ENCODE assay signal across 8 cellular contexts in genomic region chr11:65133724-65134123, GRCh38. TPM values are rescaled to one million over a fixed set of nuclear protein-coding genes. Genes with fewer than 3 reads are reported as not detected.
DNase-seq lines count a peak whose midpoint lies in the region; ATAC-seq and TF ChIP-seq lines count a peak whose summit lies in the region.

No MANE protein-coding gene starts in this region.

- no peaks in the 10 kb centered on the region for H3K9me3 Mint-ChIP-seq in activated T-cell treated with anti-CD3 and anti-CD28 coated beads, Interleukin-2, amount 50 U/mL, for 4 hours

- H3K9me3 ChIP-seq in lung (ENCODE audit: control insufficient read depth in 2 of 2, insufficient read depth in 1 of 2, low read length in 1 of 2) = no peaks in the 10 kb centered on the region

- no peaks in the 10 kb centered on the region for H3K27me3 ChIP-seq in lung (ENCODE audit: control insufficient read depth, insufficient read depth)

- H3K4me3 ChIP-seq in lung (peak overlapping the region; percentile 95), urinary bladder (ENCODE audit: low read depth, low read length) (peak overlapping the region; percentile 87)

- DNase-seq in activated T-cell treated with anti-CD3 and anti-CD28 coated beads, Interleukin-2, amount 50 U/mL, for 4 hours = no peak
- DNase-seq in activated T-cell treated with anti-CD3 and anti-CD28 coated beads for 4 hours = no peak
- peak in 1 of 61 donors; percentile 19 for DNase-seq in caudate nucleus (lab: John Stamatoyannopoulos, UW)
- no peak for DNase-seq in lung (ENCODE audit: low spot score)
- no peak for DNase-seq in retina
- DNase-seq in NCI-H345 (lab: John Stamatoyannopoulos, UW) = no peak

- WGBS in lung, 2 donors = 1 to 2% methylated on average over 20 of the region's 20 CpGs
- WGBS in urinary bladder = 1% methylated on average over 20 of the region's 20 CpGs

- H3K4me3 Mint-ChIP-seq in activated T-cell treated with anti-CD3 and anti-CD28 coated beads, Interleukin-2, amount 50 U/mL, for 4 hours = peak overlapping the region; percentile 99

- no peak for TF ChIP-seq CTCF in lung (IDR thresholded peaks at IDR 0.05; ENCODE audit: control extremely low read depth, extremely low read depth)

- H3K4me1 ChIP-seq in lung (ENCODE audit: control insufficient read depth in 2 of 2, insufficient read depth in 2 of 2, low read length in 2 of 2) (peaks cover 0 to 20% of the 10 kb centered on the region in 2 donors), urinary bladder (ENCODE audit: insufficient read depth) (no peaks in the 10 kb centered on the region)

- peaks cover 12% of the 10 kb centered on the region for H3K36me3 Mint-ChIP-seq in activated T-cell treated with anti-CD3 and anti-CD28 coated beads, Interleukin-2, amount 50 U/mL, for 4 hours (ENCODE audit: insufficient read depth)

- H3K4me1 Mint-ChIP-seq in activated T-cell treated with anti-CD3 and anti-CD28 coated beads, Interleukin-2, amount 50 U/mL, for 4 hours (ENCODE audit: low read depth) = peaks cover 37% of the 10 kb centered on the region

- peak overlapping the region; percentile 100 for H3K27ac ChIP-seq in caudate nucleus (ENCODE audit: low read depth, low read length)
- H3K27ac ChIP-seq in lung (ENCODE audit: low read depth in 1 of 2, low read length in 1 of 2) = peak overlapping the region; percentile 96 to 98
- peak overlapping the region; percentile 94 for H3K27ac ChIP-seq in urinary bladder (ENCODE audit: low read depth)

- H3K36me3 ChIP-seq in lung (ENCODE audit: control insufficient read depth in 2 of 2, insufficient read depth in 2 of 2, low read length in 2 of 2) (peaks cover 18 to 41% of the 10 kb centered on the region in 2 donors), urinary bladder (ENCODE audit: insufficient read depth) (peaks cover 11% of the 10 kb centered on the region)

- no peaks in the 10 kb centered on the region for H3K27me3 Mint-ChIP-seq in activated T-cell treated with anti-CD3 and anti-CD28 coated beads, Interleukin-2, amount 50 U/mL, for 4 hours (ENCODE audit: low read depth)

- peak in 1 of 2 donors; percentile 1 for ATAC-seq in activated T-cell treated with anti-CD3 and anti-CD28 coated beads, Interleukin-2, amount 50 U/mL, for 4 hours
- ATAC-seq in lung (ENCODE audit: insufficient read depth, low FRiP score) (no peak), GM21825 (IDR thresholded peaks at IDR 0.05; ENCODE audit: unreplicated experiment) (no peak)

RNA-seq across cellular contexts. Expression of gene SYVN1, which starts 0.6 kb away (rescaled TPM):
- 10 to 100 TPM; 36.8 to 51.5 (median 47.2) TPM for total RNA-seq in activated T-cell treated with anti-CD3 and anti-CD28 coated beads, Interleukin-2, amount 50 U/mL, for 4 hours
- 10 to 100 TPM; 38.8 to 80.7 TPM for total RNA-seq in lung
- 10 to 100 TPM; 31.6 to 36.5 TPM for polyA plus RNA-seq in lung
- total RNA-seq in urinary bladder = 16.2 TPM
- polyA plus RNA-seq in urinary bladder = 29.3 TPM

RNA-seq across cellular contexts. Expression of gene MRPL49, which starts 11.6 kb away (rescaled TPM):
- 100 to 1,000 TPM; 102 to 110 (median 104) TPM for total RNA-seq in activated T-cell treated with anti-CD3 and anti-CD28 coated beads, Interleukin-2, amount 50 U/mL, for 4 hours
- total RNA-seq in lung (10 to 100 TPM; 35.6 to 44.3 TPM), urinary bladder (26.8 TPM)
- polyA plus RNA-seq in lung (10 to 100 TPM; 26.3 to 57.2 TPM), urinary bladder (55.6 TPM)

RNA-seq across cellular contexts. Expression of gene FAU, which starts 11.8 kb away (rescaled TPM):
- total RNA-seq in activated T-cell treated with anti-CD3 and anti-CD28 coated beads, Interleukin-2, amount 50 U/mL, for 4 hours = 1,000 to 10,000 TPM; 1,673 to 1,831 (median 1,724) TPM
- total RNA-seq in lung (100 to 1,000 TPM; 334 to 904 TPM), urinary bladder (177 TPM)
- polyA plus RNA-seq in lung (1,000 to 10,000 TPM; 1,051 to 1,580 TPM), urinary bladder (1,282 TPM)

RNA-seq across cellular contexts. Expression of gene ZNHIT2, which starts 16.2 kb away (rescaled TPM):
- total RNA-seq in activated T-cell treated with anti-CD3 and anti-CD28 coated beads, Interleukin-2, amount 50 U/mL, for 4 hours = 10 to 100 TPM; 25.9 to 28.1 (median 26.2) TPM
- 10 to 100 TPM in 1 of 2 donors, 1 to 10 TPM in 1; 6.3 to 19.6 TPM for total RNA-seq in lung
- 10 to 100 TPM; 19.3 to 23.7 TPM for polyA plus RNA-seq in lung
- 2.6 TPM for total RNA-seq in urinary bladder
- polyA plus RNA-seq in urinary bladder = 19.8 TPM

RNA-seq across cellular contexts. Expression of gene TM7SF2, which starts 22.1 kb away (rescaled TPM):
- total RNA-seq in activated T-cell treated with anti-CD3 and anti-CD28 coated beads, Interleukin-2, amount 50 U/mL, for 4 hours = 10 to 100 TPM; 18.4 to 19.4 (median 18.7) TPM
- 10 to 100 TPM; 41.0 to 68.4 TPM for total RNA-seq in lung
- 10 to 100 TPM; 30.3 to 82.7 TPM for polyA plus RNA-seq in lung
- total RNA-seq in urinary bladder = 9.6 TPM
- polyA plus RNA-seq in urinary bladder = 12.1 TPM
